Comparison of ENCODE assay signal across 9 cellular contexts in the genomic region with DNA sequence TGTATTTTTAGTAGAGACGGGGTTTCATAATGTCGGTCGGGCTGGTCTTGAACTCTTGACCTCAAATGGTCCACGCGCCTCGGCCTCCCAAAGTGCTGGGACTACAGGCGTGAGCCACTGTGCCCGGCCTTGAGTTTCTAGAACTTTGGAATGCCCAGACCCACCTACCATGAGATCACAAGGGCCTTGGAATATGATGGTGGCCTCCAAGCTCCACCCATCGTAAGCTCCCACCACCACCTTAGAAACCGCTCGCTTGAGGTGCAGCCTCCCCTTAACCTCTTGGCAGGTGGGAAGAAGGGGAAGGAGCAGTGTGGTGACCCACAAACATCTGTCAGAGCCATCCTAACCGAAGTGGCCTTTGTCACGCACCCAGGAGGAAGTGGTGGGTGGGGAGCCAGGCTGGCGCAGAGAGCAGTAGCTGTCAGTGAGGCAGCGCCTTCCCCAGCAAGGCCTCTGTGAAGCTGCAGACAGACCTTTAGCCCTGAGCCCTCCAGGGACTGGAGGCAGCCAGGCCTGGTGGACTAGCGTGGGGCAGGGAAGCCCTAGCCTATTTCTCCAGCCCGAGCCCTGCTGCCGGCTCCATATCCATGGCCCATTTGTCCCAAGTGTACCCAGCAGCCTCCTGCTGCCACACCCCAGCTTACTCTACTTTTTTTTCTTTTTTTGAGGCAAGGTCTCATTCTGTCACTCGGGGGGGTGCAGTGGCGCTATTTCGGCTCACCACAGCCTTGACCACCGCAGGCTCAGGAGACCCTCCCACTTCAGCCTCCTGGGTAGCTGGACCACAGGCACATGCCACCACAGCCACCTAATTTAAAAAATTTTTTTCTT. TPM values are rescaled to one million over a fixed set of nuclear protein-coding genes. Genes with fewer than 3 reads are reported as not detected.
DNase-seq lines count a peak whose midpoint lies in the region; ATAC-seq lines count a peak whose summit lies in the region.
"Had no signal": no experiment of that assay in that cellular context is flagged by ENCODE, and none has a peak within 500 bp of the region (broad histone marks: within the 10 kb centered on the region; RNA-seq: fewer than 3 reads in every experiment).

No MANE protein-coding gene starts in this region.

- H3K4me1 ChIP-seq in CD4-positive, alpha-beta memory T cell (ENCODE audit: insufficient read depth, low read length): peaks cover 35% of the 10 kb centered on the region

- ATAC-seq in GM21423 (IDR thresholded peaks at IDR 0.05; ENCODE audit: unreplicated experiment) (peak; percentile 82), left colon (peak; percentile 57)
- peak; percentile 97 for ATAC-seq in activated CD8-positive, alpha-beta T cell treated with anti-CD3 and anti-CD28 coated beads, Interleukin-2, amount 10 ng/mL, durations not matched to agents 7 days and 5 days

- no peaks in the 10 kb centered on the region for H3K36me3 ChIP-seq in CD4-positive, alpha-beta memory T cell (ENCODE audit: insufficient read depth, low read length)

- peak overlapping the region in 1 of 2 donors; percentile 19 for H3K4me3 ChIP-seq in CD4-positive, alpha-beta memory T cell (ENCODE audit: low read length in 2 of 2)

- H3K9me3 Mint-ChIP-seq in CD4-positive, alpha-beta memory T cell: peaks cover 0 to 2% (median 0%) of the 10 kb centered on the region in 8 donors
- H3K9me3 Mint-ChIP-seq in activated CD8-positive, alpha-beta T cell treated with anti-CD3 and anti-CD28 coated beads, Interleukin-2, amount 10 ng/mL, durations not matched to agents 7 days and 5 days (ENCODE audit: insufficient read depth): no peaks in the 10 kb centered on the region

- DNase-seq in CD4-positive, alpha-beta memory T cell: peak; percentile 72 to 85 (median 76)
- DNase-seq in KBM-7 (peak; percentile 99), left colon (peak; percentile 56 to 70), NCI-H774 (lab: John Stamatoyannopoulos, UW) (no peak), HT-29 (ENCODE audit: low spot score) (no peak)
- peak; percentile 95 for DNase-seq in activated CD8-positive, alpha-beta T cell treated with anti-CD3 and anti-CD28 coated beads, Interleukin-2, amount 10 ng/mL, durations not matched to agents 7 days and 5 days
- DNase-seq in stimulated activated naive CD4-positive, alpha-beta T cell treated with Interleukin-2 at 50 U/mL for 16 hours (lab: John Stamatoyannopoulos, UW): peak; percentile 93

- H3K27ac Mint-ChIP-seq in CD4-positive, alpha-beta memory T cell: peak overlapping the region; percentile 87 to 95 (median 89)
- H3K27ac Mint-ChIP-seq in activated CD8-positive, alpha-beta T cell treated with anti-CD3 and anti-CD28 coated beads, Interleukin-2, amount 10 ng/mL, durations not matched to agents 7 days and 5 days: peak overlapping the region; percentile 98

- H3K27me3 ChIP-seq in CD4-positive, alpha-beta memory T cell (ENCODE audit: insufficient read depth, low read length): no peaks in the 10 kb centered on the region

- POLR2A ChIA-PET in CD4-positive, alpha-beta memory T cell (lab: Charles Lee; ENCODE audit: partially characterized antibody): interaction anchor here (0.6 to 29.5 kb wide), 21 partner anchors 9 to 393 kb away, joined by 3 to 1162 read pairs (median 6); a partner anchor contains a TSS
- POLR2A ChIA-PET in activated CD8-positive, alpha-beta T cell treated with anti-CD3 and anti-CD28 coated beads, Interleukin-2, amount 10 ng/mL, durations not matched to agents 7 days and 5 days (lab: Charles Lee): interaction anchor here (0.5 to 9.2 kb wide), 14 partner anchors 9 to 102 kb away, joined by 3 to 206 read pairs (median 6); a partner anchor contains a TSS

- CTCF ChIA-PET in CD4-positive, alpha-beta memory T cell (lab: Charles Lee; ENCODE audit: partially characterized antibody): interaction anchor here (1.0 to 8.1 kb wide), 6 partner anchors 10 to 170 kb away, joined by 3 to 95 read pairs (median 8); a partner anchor contains a TSS
- CTCF ChIA-PET in activated CD8-positive, alpha-beta T cell treated with anti-CD3 and anti-CD28 coated beads, Interleukin-2, amount 10 ng/mL, durations not matched to agents 7 days and 5 days (lab: Charles Lee): interaction anchor here (1.3 to 7.0 kb wide), 8 partner anchors 11 to 77 kb away, joined by 3 to 95 read pairs (median 16); a partner anchor contains a TSS

- peak overlapping the region; percentile 48 for H3K27ac ChIP-seq in CD4-positive, alpha-beta memory T cell (ENCODE audit: low read depth, low read length)
- H3K27ac ChIP-seq: C4-2B had no signal

- H3K4me1 Mint-ChIP-seq in CD4-positive, alpha-beta memory T cell: peaks cover 18 to 49% (median 31%) of the 10 kb centered on the region in 4 donors
- peaks cover 74% of the 10 kb centered on the region for H3K4me1 Mint-ChIP-seq in activated CD8-positive, alpha-beta T cell treated with anti-CD3 and anti-CD28 coated beads, Interleukin-2, amount 10 ng/mL, durations not matched to agents 7 days and 5 days (ENCODE audit: low read depth)

- H3K9me3 ChIP-seq in CD4-positive, alpha-beta memory T cell (ENCODE audit: control insufficient read depth in 1 of 2, low read length in 2 of 2): no peaks in the 10 kb centered on the region

- peak overlapping the region; percentile 64 to 81 (median 70) for H3K4me3 Mint-ChIP-seq in CD4-positive, alpha-beta memory T cell
- H3K4me3 Mint-ChIP-seq in activated CD8-positive, alpha-beta T cell treated with anti-CD3 and anti-CD28 coated beads, Interleukin-2, amount 10 ng/mL, durations not matched to agents 7 days and 5 days: peak overlapping the region; percentile 71

- H3K27me3 Mint-ChIP-seq in CD4-positive, alpha-beta memory T cell: no peaks in the 10 kb centered on the region
- no peaks in the 10 kb centered on the region for H3K27me3 Mint-ChIP-seq in activated CD8-positive, alpha-beta T cell treated with anti-CD3 and anti-CD28 coated beads, Interleukin-2, amount 10 ng/mL, durations not matched to agents 7 days and 5 days (ENCODE audit: low read depth)

- no peaks in the 10 kb centered on the region for H3K36me3 Mint-ChIP-seq in CD4-positive, alpha-beta memory T cell
- peaks cover 8% of the 10 kb centered on the region for H3K36me3 Mint-ChIP-seq in activated CD8-positive, alpha-beta T cell treated with anti-CD3 and anti-CD28 coated beads, Interleukin-2, amount 10 ng/mL, durations not matched to agents 7 days and 5 days (ENCODE audit: low read depth)

- intact Hi-C loops in CD4-positive, alpha-beta memory T cell (cut with micrococcal nuclease): loop anchor here (1.0 kb wide), 1 partner anchor 14 kb away; a partner anchor contains a TSS
- intact Hi-C loops in left colon (cut with DNase I, micrococcal nuclease): no loop called here

- in situ Hi-C loops in KBM-7 (cut with MboI; ENCODE audit: low pct_unique_long_range_greater_than_20kb, low sequenced_read_pairs): no loop called here

RNA-seq across cellular contexts. Expression of a gene that starts 13.1 kb away (rescaled TPM):
- total RNA-seq in CD4-positive, alpha-beta memory T cell: 10 to 100 TPM; 42.0 to 44.4 TPM
- 10 to 100 TPM; 56.4 to 65.9 TPM for polyA plus RNA-seq in CD4-positive, alpha-beta memory T cell
- 10 to 100 TPM; 64.6 to 68.7 TPM for total RNA-seq in activated CD8-positive, alpha-beta T cell treated with anti-CD3 and anti-CD28 coated beads, Interleukin-2, amount 10 ng/mL, durations not matched to agents 7 days and 5 days
- total RNA-seq in left colon: 100 to 1,000 TPM; 157 to 183 TPM
- total RNA-seq in HT-29 (2014; rRNA removed; shearing (Covaris generic)): 11.0 and 12.4 TPM in 2 replicates

RNA-seq across cellular contexts. Expression of a gene that starts 13.8 kb away (rescaled TPM):
- 100 to 1,000 TPM; 648 to 657 TPM for total RNA-seq in CD4-positive, alpha-beta memory T cell
- 100 to 1,000 TPM; 110 to 159 TPM for polyA plus RNA-seq in CD4-positive, alpha-beta memory T cell
- total RNA-seq in activated CD8-positive, alpha-beta T cell treated with anti-CD3 and anti-CD28 coated beads, Interleukin-2, amount 10 ng/mL, durations not matched to agents 7 days and 5 days: 100 to 1,000 TPM; 458 to 471 TPM
- total RNA-seq in left colon: 1 to 10 TPM; 6.7 to 7.3 TPM
- not detected in 2 replicates for total RNA-seq in HT-29 (2014; rRNA removed; shearing (Covaris generic))

RNA-seq across cellular contexts. Expression of a gene that starts 28.9 kb away (rescaled TPM):
- total RNA-seq in CD4-positive, alpha-beta memory T cell: 10 to 100 TPM; 15.0 to 18.0 TPM
- polyA plus RNA-seq in CD4-positive, alpha-beta memory T cell: 100 to 1,000 TPM in 1 of 2 donors, 10 to 100 TPM in 1; 87.0 to 115 TPM
- total RNA-seq in activated CD8-positive, alpha-beta T cell treated with anti-CD3 and anti-CD28 coated beads, Interleukin-2, amount 10 ng/mL, durations not matched to agents 7 days and 5 days: 10 to 100 TPM; 87.3 to 92.8 TPM
- 100 to 1,000 TPM in 1 of 2 donors, 10 to 100 TPM in 1; 76.7 to 102 TPM for total RNA-seq in left colon
- 107 and 111 TPM in 2 replicates for total RNA-seq in HT-29 (2014; rRNA removed; shearing (Covaris generic))

RNA-seq across cellular contexts. Expression of a gene that starts 51.4 kb away (rescaled TPM):
- 1 to 10 TPM; 6.0 to 6.5 TPM for total RNA-seq in CD4-positive, alpha-beta memory T cell
- 1 to 10 TPM; 1.4 to 5.0 TPM for polyA plus RNA-seq in CD4-positive, alpha-beta memory T cell
- total RNA-seq in activated CD8-positive, alpha-beta T cell treated with anti-CD3 and anti-CD28 coated beads, Interleukin-2, amount 10 ng/mL, durations not matched to agents 7 days and 5 days: 1 to 10 TPM; 3.3 to 3.9 TPM
- 1 to 10 TPM; 3.2 to 4.4 TPM for total RNA-seq in left colon
- 12.6 and 17.7 TPM in 2 replicates for total RNA-seq in HT-29 (2014; rRNA removed; shearing (Covaris generic))

Comparison
In these comparisons a context has a peak if more than half of its experiments do, and no peak if none do; other contexts are left out.
1. DNase-seq: peak in CD4-positive, alpha-beta memory T cell (5 of 5), KBM-7 (single experiment), activated CD8-positive, alpha-beta T cell treated with anti-CD3 and anti-CD28 coated beads, Interleukin-2, amount 10 ng/mL, durations not matched to agents 7 days and 5 days (single experiment), left colon (2 of 2) and stimulated activated naive CD4-positive, alpha-beta T cell treated with Interleukin-2 at 50 U/mL for 16 hours (single experiment); none in NCI-H774 (single experiment) and HT-29 (single experiment).
2. RNA of a gene that starts 13.8 kb away (total RNA-seq): 648 to 657 TPM in CD4-positive, alpha-beta memory T cell and 458 to 471 TPM in activated CD8-positive, alpha-beta T cell treated with anti-CD3 and anti-CD28 coated beads, Interleukin-2, amount 10 ng/mL, durations not matched to agents 7 days and 5 days; 6.7 to 7.3 TPM in left colon and not detected in HT-29; every median in the first group is over 10 times any median in the second.
3. Peak in every context shown above with its lines, with median percentiles within 50 percentile points of each other: ATAC-seq.